Comparison of ENCODE assay signal across 1 cellular context in genomic region chr2:58992062-58992736, GRCh38.
TF ChIP-seq lines count a peak whose summit lies in the region.

No MANE protein-coding gene starts in this region.

TF ChIP-seq in H1, 55 proteins besides CTCF, POLR2A, EP300 and RAD21 (continued from another document):
- TF ChIP-seq BRCA1 (IDR thresholded peaks at IDR 0.05; ENCODE audit: low read depth, low read length), result no peak
- no peak for TF ChIP-seq SIN3A (conservative IDR thresholded peaks at IDR 0.05 in 1 of 2, IDR thresholded peaks at IDR 0.05 in 1 of 2; ENCODE audit: low read depth in 1 of 2, low read length in 2 of 2)
TF ChIP-seq in H1: peak in this region for 0.
